In genomic region chr17:4194796-4195195, GRCh38 we compare ENCODE assay signal across 24 cellular contexts.
"Had no signal": no experiment of that assay in that cellular context is flagged by ENCODE, and none has a peak within 500 bp of the region (broad histone marks: within the 10 kb centered on the region; RNA-seq: fewer than 3 reads in every experiment).

No MANE protein-coding gene starts in this region.

- H3K4me1 Mint-ChIP-seq: natural killer cell; stimulated activated memory B cell treated with anti-CD40 and anti-IgM and Interleukin-4, amounts not matched to agents 10 μg/mL and 1 μg/mL and 100 μg/mL, for 72 hours had no signal

- H3K27ac Mint-ChIP-seq: activated naive CD8-positive, alpha-beta T cell treated with anti-CD3 and anti-CD28 coated beads for 36 hours; dendritic cell treated with granulocyte-macrophage colony-stimulating factor and Interleukin-4, amounts not matched to agents 40 ng/mL and 50 ng/mL, for 4 days; natural killer cell; stimulated activated memory B cell treated with anti-CD40 and anti-IgM and Interleukin-4, amounts not matched to agents 10 μg/mL and 1 μg/mL and 100 μg/mL, for 72 hours; T-cell; T-helper 2 cell treated with Interferon-gamma antibody and Interleukin-4, amounts not matched to agents 5 μg/mL and 100 μg/mL, for 36 hours had no signal

- DNase-seq: activated CD4-positive, alpha-beta T cell treated with anti-CD3 and anti-CD28 coated beads for 1 hour; activated naive CD4-positive, alpha-beta T cell treated with Interleukin-2 at 50 U/mL for 16 hours; activated naive CD8-positive, alpha-beta T cell treated with anti-CD3 and anti-CD28 coated beads for 36 hours; activated T-cell treated with anti-CD3 and anti-CD28 coated beads, Interleukin-2, amount 50 U/mL, for 4 hours; amniotic stem cell; effector CD4-positive, alpha-beta T cell; erythroblast; foreskin melanocyte; kidney; lower lobe of right lung; natural killer cell; pancreas; right cardiac atrium; stomach; T-cell had no signal

- H3K4me3 ChIP-seq: cardiac muscle cell, lower lobe of right lung, pancreas, stomach, upper lobe of left lung had no signal

- ATAC-seq: activated T-cell treated with anti-CD3 and anti-CD28 coated beads, Interleukin-2, amount 50 U/mL, for 4 hours; left lobe of liver; lower lobe of right lung; natural killer cell; right cardiac atrium; stimulated activated memory B cell treated with anti-CD40 and anti-IgM and Interleukin-4, amounts not matched to agents 10 μg/mL and 1 μg/mL and 100 μg/mL, for 72 hours; T-cell had no signal

- H3K27me3 ChIP-seq: cardiac muscle cell, pancreas, stomach, upper lobe of left lung had no signal

- H3K27ac ChIP-seq: cardiac muscle cell, lower lobe of right lung, pancreas, stomach, upper lobe of left lung had no signal

- FAIRE-seq: endometrium, kidney, pancreas, TTC549 had no signal

- H3K9me3 Mint-ChIP-seq: activated naive CD8-positive, alpha-beta T cell treated with anti-CD3 and anti-CD28 coated beads for 36 hours; activated T-cell treated with anti-CD3 and anti-CD28 coated beads, Interleukin-2, amount 50 U/mL, for 4 hours; activated T-helper 2 cell treated with anti-CD3 and anti-CD28 coated beads, Interferon-gamma antibody, Interleukin-2, Interleukin-4, amounts not matched to agents 10 μg/mL and 5 μg/mL and 100 μg/mL, durations not matched to agents 14 hours and 24 hours and 36 hours; dendritic cell treated with granulocyte-macrophage colony-stimulating factor and Interleukin-4, amounts not matched to agents 40 ng/mL and 50 ng/mL, for 4 days; natural killer cell; stimulated activated memory B cell treated with anti-CD40 and anti-IgM and Interleukin-4, amounts not matched to agents 10 μg/mL and 1 μg/mL and 100 μg/mL, for 72 hours; T-cell; T-helper 2 cell treated with Interferon-gamma antibody and Interleukin-4, amounts not matched to agents 5 μg/mL and 100 μg/mL, for 36 hours had no signal

- H3K4me1 ChIP-seq: lower lobe of right lung, pancreas, stomach, upper lobe of left lung had no signal

- H3K9me3 ChIP-seq: lower lobe of right lung, pancreas, stomach, upper lobe of left lung had no signal

- H3K4me3 Mint-ChIP-seq: activated naive CD8-positive, alpha-beta T cell treated with anti-CD3 and anti-CD28 coated beads for 36 hours; activated T-cell treated with anti-CD3 and anti-CD28 coated beads, Interleukin-2, amount 50 U/mL, for 4 hours; dendritic cell treated with granulocyte-macrophage colony-stimulating factor and Interleukin-4, amounts not matched to agents 40 ng/mL and 50 ng/mL, for 4 days; natural killer cell; stimulated activated memory B cell treated with anti-CD40 and anti-IgM and Interleukin-4, amounts not matched to agents 10 μg/mL and 1 μg/mL and 100 μg/mL, for 72 hours; T-cell; T-helper 2 cell treated with Interferon-gamma antibody and Interleukin-4, amounts not matched to agents 5 μg/mL and 100 μg/mL, for 36 hours had no signal

- H3K27me3 Mint-ChIP-seq: activated naive CD8-positive, alpha-beta T cell treated with anti-CD3 and anti-CD28 coated beads for 36 hours; dendritic cell treated with granulocyte-macrophage colony-stimulating factor and Interleukin-4, amounts not matched to agents 40 ng/mL and 50 ng/mL, for 4 days; stimulated activated memory B cell treated with anti-CD40 and anti-IgM and Interleukin-4, amounts not matched to agents 10 μg/mL and 1 μg/mL and 100 μg/mL, for 72 hours; T-cell had no signal
